In the genomic region with DNA sequence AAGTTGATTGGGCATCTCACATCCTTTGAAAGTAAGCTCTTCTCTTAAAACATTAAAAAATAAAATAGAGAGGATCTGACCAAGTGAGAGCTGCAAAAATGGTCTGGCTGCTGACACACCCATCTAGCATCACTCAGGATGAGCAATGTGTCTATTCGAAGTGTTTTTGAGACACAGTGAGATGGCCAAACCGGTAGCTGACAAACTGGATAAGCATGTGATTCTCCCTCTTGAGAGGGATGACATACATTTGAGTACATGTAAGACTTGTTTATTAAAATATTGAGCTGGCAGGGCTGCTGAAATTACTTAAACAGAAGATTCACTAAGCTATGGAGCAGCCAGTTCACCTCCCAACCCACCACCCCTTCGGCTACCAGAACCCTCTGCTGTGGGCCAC, we compare ENCODE assay signal across 18 cellular contexts.
DNase-seq lines count a peak whose midpoint lies in the region; ATAC-seq, FAIRE-seq and TF ChIP-seq lines count a peak whose summit lies in the region.
"Had no signal": no experiment of that assay in that cellular context is flagged by ENCODE, and none has a peak within 500 bp of the region (broad histone marks: within the 10 kb centered on the region; RNA-seq: fewer than 3 reads in every experiment).

No MANE protein-coding gene starts in this region.

- POLR2A ChIA-PET in PC-3 (lab: Charles Lee; ENCODE audit: unreplicated experiment), result no interaction called here

- TF ChIP-seq CTCF in PC-3 (conservative IDR thresholded peaks at IDR 0.05; ENCODE audit: low read depth, low read length) (no peak), keratinocyte (optimal IDR thresholded peaks at IDR 0.05 in 1 of 3, IDR thresholded peaks at IDR 0.05 in 1 of 3, conservative IDR thresholded peaks at IDR 0.05 in 1 of 3; ENCODE audit: extremely low read depth in 1 of 3, insufficient read depth in 2 of 3, low read length in 3 of 3) (no peak), spleen (IDR thresholded peaks at IDR 0.05 in 8 of 11, conservative IDR thresholded peaks at IDR 0.05 in 3 of 11) (no peak), GM20000 (IDR thresholded peaks at IDR 0.05; ENCODE audit: extremely low read depth, missing control alignments) (no peak)

- H3K9ac ChIP-seq in PC-3 (ENCODE audit: low read length), result no peak overlapping the region
- no peak overlapping the region for H3K9ac ChIP-seq in keratinocyte (ENCODE audit: control insufficient read depth, extremely low read depth, insufficient read depth, low read length)
- H3K9ac ChIP-seq: KMS-11 had no signal

- H3K4me1 Mint-ChIP-seq in activated T-cell treated with anti-CD3 and anti-CD28 coated beads, Interleukin-2, amount 50 U/mL, for 72 hours (ENCODE audit: low read depth), result no peaks in the 10 kb centered on the region

- H3K27ac ChIP-seq in PC-3 (ENCODE audit: low read length) (no peak overlapping the region), keratinocyte (ENCODE audit: control insufficient read depth, insufficient read depth, low read length) (no peak overlapping the region), spleen (peak overlapping the region in 5 of 8 donors; percentile 17 to 34 (median 28))
- H3K27ac ChIP-seq: KMS-11, Peyer's patch, SK-N-MC had no signal

- H3K4me3 Mint-ChIP-seq in activated T-cell treated with anti-CD3 and anti-CD28 coated beads, Interleukin-2, amount 50 U/mL, for 72 hours, result no peak overlapping the region
- H3K4me3 Mint-ChIP-seq: CD4-positive, alpha-beta memory T cell had no signal

- H3K79me2 ChIP-seq in PC-3 (ENCODE audit: low read length), result no peaks in the 10 kb centered on the region
- no peaks in the 10 kb centered on the region for H3K79me2 ChIP-seq in keratinocyte (ENCODE audit: control insufficient read depth, insufficient read depth, low read length)

- no peaks in the 10 kb centered on the region for H3K36me3 Mint-ChIP-seq in activated T-cell treated with anti-CD3 and anti-CD28 coated beads, Interleukin-2, amount 50 U/mL, for 72 hours (ENCODE audit: insufficient read depth in 2 of 2)
- H3K36me3 Mint-ChIP-seq: CD4-positive, alpha-beta memory T cell had no signal

- no peak for ATAC-seq in PC-3
- no peak for ATAC-seq in activated T-cell treated with anti-CD3 and anti-CD28 coated beads, Interleukin-2, amount 50 U/mL, for 72 hours (replicated peaks in 1 of 2)

- no peaks in the 10 kb centered on the region for H3K9me3 ChIP-seq in PC-3 (ENCODE audit: low read length)
- no peaks in the 10 kb centered on the region for H3K9me3 ChIP-seq in keratinocyte (ENCODE audit: control insufficient read depth, low read depth, low read length)
- H3K9me3 ChIP-seq in spleen, result no peaks in the 10 kb centered on the region
- H3K9me3 ChIP-seq: BE2C, Peyer's patch had no signal

- no peaks in the 10 kb centered on the region for H3K9me3 Mint-ChIP-seq in activated T-cell treated with anti-CD3 and anti-CD28 coated beads, Interleukin-2, amount 50 U/mL, for 72 hours

- no peaks in the 10 kb centered on the region for H3K9me2 ChIP-seq in PC-3 (replicated peaks; ENCODE audit: low read length)

- WGBS in spleen, 5 donors, result 67 to 85% (median 73%) methylated on average over 3 of the region's 3 CpGs

- peak; percentile 29 for FAIRE-seq in keratinocyte (lab: Jason Lieb, UNC)

- intact Hi-C loops in PC-3 (cut with micrococcal nuclease), result no loop called here
- intact Hi-C loops in spleen (cut with DNase I; ENCODE audit: low total_unique reads), result no loop called here

- H3F3A ChIP-seq in PC-3 (ENCODE audit: low read length, unreplicated experiment), result no peaks in the 10 kb centered on the region

- no peak overlapping the region for H3K27ac Mint-ChIP-seq in activated T-cell treated with anti-CD3 and anti-CD28 coated beads, Interleukin-2, amount 50 U/mL, for 72 hours
- H3K27ac Mint-ChIP-seq: CD4-positive, alpha-beta memory T cell had no signal

- no peaks in the 10 kb centered on the region for H3K27me3 ChIP-seq in PC-3 (ENCODE audit: low read length)
- no peaks in the 10 kb centered on the region for H3K27me3 ChIP-seq in keratinocyte (ENCODE audit: control insufficient read depth, extremely low read depth, insufficient read depth, low read length)
- H3K27me3 ChIP-seq in spleen (replicated peaks in 1 of 7), result no peaks in the 10 kb centered on the region
- H3K27me3 ChIP-seq: BE2C, Peyer's patch had no signal

- H2AFZ ChIP-seq in PC-3 (ENCODE audit: low read length), result no peak overlapping the region
- no peak overlapping the region for H2AFZ ChIP-seq in keratinocyte (ENCODE audit: control insufficient read depth, low read length)

- H3K36me3 ChIP-seq in PC-3 (ENCODE audit: low read depth, low read length), result no peaks in the 10 kb centered on the region
- no peaks in the 10 kb centered on the region for H3K36me3 ChIP-seq in keratinocyte (ENCODE audit: control insufficient read depth in 2 of 2, extremely low read depth in 1 of 2, insufficient read depth in 2 of 2, low read length in 2 of 2)
- H3K36me3 ChIP-seq in spleen, result no peaks in the 10 kb centered on the region
- H3K36me3 ChIP-seq: BE2C, Peyer's patch had no signal

- CTCF ChIA-PET in PC-3 (lab: Charles Lee), result no interaction called here

- no peak overlapping the region for H3K4me3 ChIP-seq in PC-3 (ENCODE audit: low read length)
- H3K4me3 ChIP-seq in keratinocyte (ENCODE audit: control insufficient read depth in 2 of 3, extremely low read depth in 1 of 3, insufficient read depth in 2 of 3, low read depth in 1 of 3, low read length in 3 of 3), result no peak overlapping the region
- H3K4me3 ChIP-seq in spleen, result no peak overlapping the region
- H3K4me3 ChIP-seq: Peyer's patch, SK-N-MC had no signal

- BruUV-seq in PC-3 (replicated peaks; lab: Mats Ljungman, UMichigan), result no TSS peak

- TF ChIP-seq POLR2A in spleen (IDR thresholded peaks at IDR 0.05), result no peak

- H3K9me1 ChIP-seq in keratinocyte (ENCODE audit: control insufficient read depth, extremely low read depth, insufficient read depth, low read length), result no peaks in the 10 kb centered on the region

- H3K4me2 ChIP-seq in PC-3 (ENCODE audit: low read length) (no peak overlapping the region), keratinocyte (ENCODE audit: control insufficient read depth, extremely low read depth, insufficient read depth, low read depth, low read length) (no peak overlapping the region)
- H3K4me2 ChIP-seq: KMS-11 had no signal

- H3K4me1 ChIP-seq in PC-3 (ENCODE audit: insufficient read depth, low read length), result no peaks in the 10 kb centered on the region
- H3K4me1 ChIP-seq in keratinocyte (ENCODE audit: control insufficient read depth, extremely low read depth, insufficient read depth, low read length), result no peaks in the 10 kb centered on the region
- no peaks in the 10 kb centered on the region for H3K4me1 ChIP-seq in spleen
- H3K4me1 ChIP-seq: BE2C, Peyer's patch had no signal

- peaks cover 24% of the 10 kb centered on the region for H3K27me3 Mint-ChIP-seq in activated T-cell treated with anti-CD3 and anti-CD28 coated beads, Interleukin-2, amount 50 U/mL, for 72 hours (ENCODE audit: low read depth)

- dilution Hi-C loops in keratinocyte (cut with MboI; ENCODE audit: extremely low pct_ligation_motif_present, low sequenced_read_pairs), result no loop called here

- DNase-seq in EL (peak; percentile 52), PC-3 (peak; percentile 1), keratinocyte (ENCODE audit: low read depth, low spot score) (no peak), spleen (no peak), T-helper 2 cell (no peak), GM20000 (ENCODE audit: low spot score) (no peak)
- no peak for DNase-seq in activated naive CD4-positive, alpha-beta T cell treated with Interleukin-2 at 50 U/mL for 16 hours
- no peak for DNase-seq in activated T-cell treated with anti-CD3 and anti-CD28 coated beads, Interleukin-2, amount 50 U/mL, for 72 hours
- DNase-seq: BE2C; Calu3; CD4-positive, alpha-beta memory T cell; DMS53; NCI-H1092; NCI-H524; Peyer's patch; Right ventricle myocardium superior had no signal

- no peaks in the 10 kb centered on the region for H4K20me1 ChIP-seq in PC-3 (ENCODE audit: low read length)
- no peaks in the 10 kb centered on the region for H4K20me1 ChIP-seq in keratinocyte (ENCODE audit: control insufficient read depth, extremely low read depth, insufficient read depth, low read length)

Comparison
In these comparisons a context has a peak if more than half of its experiments do, and no peak if none do; other contexts are left out.
1. DNase-seq: peak in EL (single experiment) and PC-3 (single experiment); none in keratinocyte (single experiment), spleen (single experiment), T-helper 2 cell (0 of 5), activated naive CD4-positive, alpha-beta T cell treated with Interleukin-2 at 50 U/mL for 16 hours (single experiment), GM20000 (single experiment) and activated T-cell treated with anti-CD3 and anti-CD28 coated beads, Interleukin-2, amount 50 U/mL, for 72 hours (0 of 2).
2. H3K27ac ChIP-seq: peak in spleen (5 of 8); none in PC-3 (single experiment) and keratinocyte (single experiment).